Comparison of ENCODE assay signal across 22 cellular contexts in genomic region chrX:153435845-153436244, GRCh38. TPM values are rescaled to one million over a fixed set of nuclear protein-coding genes. Genes with fewer than 3 reads are reported as not detected.
DNase-seq lines count a peak whose midpoint lies in the region; FAIRE-seq and TF ChIP-seq lines count a peak whose summit lies in the region.
"Had no signal": no experiment of that assay in that cellular context is flagged by ENCODE, and none has a peak within 500 bp of the region (broad histone marks: within the 10 kb centered on the region; RNA-seq: fewer than 3 reads in every experiment).

No MANE protein-coding gene starts in this region.

- H3K27me3 ChIP-seq in astrocyte (ENCODE audit: insufficient read depth, low read length) (no peaks in the 10 kb centered on the region), osteoblast (ENCODE audit: insufficient read depth, low read length) (peaks cover 4% of the 10 kb centered on the region)

- no peaks in the 10 kb centered on the region for H3K9me3 Mint-ChIP-seq in astrocyte (ENCODE audit: unreplicated experiment)
- H3K9me3 Mint-ChIP-seq: CD4-positive, alpha-beta T cell; CD8-positive, alpha-beta T cell had no signal

- H3K4me1 Mint-ChIP-seq in astrocyte (ENCODE audit: low read depth, unreplicated experiment), result no peaks in the 10 kb centered on the region
- H3K4me1 Mint-ChIP-seq: B cell had no signal

- H3K36me3 ChIP-seq in HEK293 (ENCODE audit: control insufficient read depth in 2 of 2, insufficient read depth in 1 of 2, low read length in 2 of 2) (no peaks in the 10 kb centered on the region), astrocyte (ENCODE audit: insufficient read depth, low read length) (no peaks in the 10 kb centered on the region), osteoblast (ENCODE audit: insufficient read depth, low read length) (no peaks in the 10 kb centered on the region)
- H3K36me3 ChIP-seq: BLaER1 treated with 17β-estradiol and CSF1 and Interleukin-3, amounts not matched to agents 10 nM and 100 nM had no signal

- H2AFZ ChIP-seq in astrocyte (ENCODE audit: low read depth, low read length) (no peak overlapping the region), osteoblast (ENCODE audit: low read length) (no peak overlapping the region)

- POLR2A ChIA-PET in HEK293 (lab: Yijun Ruan, JAX), result no interaction called here

- no peaks in the 10 kb centered on the region for H3K79me2 ChIP-seq in astrocyte (ENCODE audit: insufficient read depth, low read length)
- no peaks in the 10 kb centered on the region for H3K79me2 ChIP-seq in osteoblast (ENCODE audit: insufficient read depth, low read length)

- H3K4me2 ChIP-seq in astrocyte (ENCODE audit: low read length), result no peak overlapping the region
- H3K4me2 ChIP-seq in osteoblast (ENCODE audit: insufficient read depth, low read length), result no peak overlapping the region
- H3K4me2 ChIP-seq: A549; BLaER1 treated with 17β-estradiol and CSF1 and Interleukin-3, amounts not matched to agents 10 nM and 100 nM had no signal

- H3K9ac ChIP-seq in astrocyte (ENCODE audit: low read length), result no peak overlapping the region
- H3K9ac ChIP-seq: BLaER1 treated with 17β-estradiol and CSF1 and Interleukin-3, amounts not matched to agents 10 nM and 100 nM had no signal

- DNase-seq in astrocyte (ENCODE audit: low read depth), result no peak
- peak; percentile 58 for DNase-seq in osteoblast (ENCODE audit: insufficient read length, low spot score, missing footprints)
- DNase-seq in UCSD-AML1 (lab: John Stamatoyannopoulos, UW; ENCODE audit: unreplicated experiment), result no peak
- DNase-seq in activated T-cell treated with anti-CD3 and anti-CD28 coated beads, Interleukin-2, amount 50 U/mL, for 48 hours, result no peak
- DNase-seq: AML-193; Caco-2; Calu3; CD4-positive, alpha-beta T cell; CD8-positive, alpha-beta T cell; DMS79 treated with DMSO at 0.1 percent for 48 hours; GF-D8 had no signal

- TF ChIP-seq CTCF in HEK293 (tag by site-specific recombination; IDR thresholded peaks at IDR 0.05) (no peak), astrocyte (IDR thresholded peaks at IDR 0.05; ENCODE audit: insufficient read depth, low read depth, low read length) (no peak), osteoblast (IDR thresholded peaks at IDR 0.05; ENCODE audit: extremely low read depth, low read depth, low read length) (no peak)

- H3K36me3 Mint-ChIP-seq in astrocyte (ENCODE audit: low read depth, unreplicated experiment), result no peaks in the 10 kb centered on the region
- H3K36me3 Mint-ChIP-seq: CD8-positive, alpha-beta T cell had no signal

- H3K27me3 Mint-ChIP-seq in astrocyte (ENCODE audit: low read depth, unreplicated experiment), result peaks cover 5% of the 10 kb centered on the region

- H3K27ac Mint-ChIP-seq in astrocyte (ENCODE audit: unreplicated experiment), result no peak overlapping the region
- H3K27ac Mint-ChIP-seq: B cell; CD4-positive, alpha-beta T cell; CD8-positive, alpha-beta T cell had no signal

- H3K27ac ChIP-seq in HEK293 (ENCODE audit: extremely low read depth, low read depth, low read length) (no peak overlapping the region), astrocyte (ENCODE audit: low read depth, low read length) (no peak overlapping the region), osteoblast (ENCODE audit: low read depth, low read length) (no peak overlapping the region)
- H3K27ac ChIP-seq: 22Rv1; A549; BLaER1 treated with 17β-estradiol and CSF1 and Interleukin-3, amounts not matched to agents 10 nM and 100 nM; C4-2B had no signal

- no peak overlapping the region for H3K4me3 Mint-ChIP-seq in astrocyte (ENCODE audit: unreplicated experiment)
- H3K4me3 Mint-ChIP-seq: B cell; CD4-positive, alpha-beta T cell; CD8-positive, alpha-beta T cell had no signal

- no peaks in the 10 kb centered on the region for H3K4me1 ChIP-seq in HEK293 (ENCODE audit: control insufficient read depth, insufficient read depth, low read length)
- H3K4me1 ChIP-seq in astrocyte (ENCODE audit: insufficient read depth, low read length), result no peaks in the 10 kb centered on the region
- H3K4me1 ChIP-seq in osteoblast (ENCODE audit: insufficient read depth, low read length), result no peaks in the 10 kb centered on the region
- H3K4me1 ChIP-seq: A549; BLaER1 treated with 17β-estradiol and CSF1 and Interleukin-3, amounts not matched to agents 10 nM and 100 nM; Caco-2 had no signal

- CTCF ChIA-PET in HEK293 (lab: Yijun Ruan, JAX), result no interaction called here

- no peaks in the 10 kb centered on the region for H3K9me3 ChIP-seq in HEK293 (ENCODE audit: control insufficient read depth, insufficient read depth, low read depth, low read length)
- H3K9me3 ChIP-seq in astrocyte (ENCODE audit: insufficient read depth, low read depth, low read length), result no peaks in the 10 kb centered on the region
- no peaks in the 10 kb centered on the region for H3K9me3 ChIP-seq in osteoblast (ENCODE audit: low read depth, low read length)
- H3K9me3 ChIP-seq: Caco-2 had no signal

- FAIRE-seq in astrocyte (lab: Jason Lieb, UNC), result peak; percentile 20
- FAIRE-seq: A549, D721Med, G401.6, GM12891, GM19239 had no signal

- H3K4me3 ChIP-seq in HEK293 (ENCODE audit: low read depth, low read length), result no peak overlapping the region
- no peak overlapping the region for H3K4me3 ChIP-seq in astrocyte (ENCODE audit: insufficient read depth, low read depth, low read length)
- no peak overlapping the region for H3K4me3 ChIP-seq in osteoblast (ENCODE audit: insufficient read depth, low read length)
- H3K4me3 ChIP-seq: A549; BLaER1 treated with 17β-estradiol and CSF1 and Interleukin-3, amounts not matched to agents 10 nM and 100 nM had no signal

- no peaks in the 10 kb centered on the region for H4K20me1 ChIP-seq in astrocyte (ENCODE audit: insufficient read depth, low read length)
- H4K20me1 ChIP-seq in osteoblast (ENCODE audit: insufficient read depth, low read length), result no peaks in the 10 kb centered on the region
- H4K20me1 ChIP-seq: BLaER1 treated with 17β-estradiol and CSF1 and Interleukin-3, amounts not matched to agents 10 nM and 100 nM had no signal

TF ChIP-seq in HEK293, 187 proteins besides CTCF, POLR2A, EP300 and RAD21:
- TF ChIP-seq ZBTB44 (tag by site-specific recombination; IDR thresholded peaks at IDR 0.05) (no peak), ZNF549 (tag by site-specific recombination; IDR thresholded peaks at IDR 0.05) (no peak), ZNF10 (tag by site-specific recombination; IDR thresholded peaks at IDR 0.05) (peak; percentile 99), ZBTB21 (tag by site-specific recombination; IDR thresholded peaks at IDR 0.05) (no peak)

RNA-seq across cellular contexts. Expression of gene TREX2, which starts 10.0 kb away (rescaled TPM):
- total RNA-seq in astrocyte (0.36 TPM in 1 of 2 replicates, not detected in the other), osteoblast (3.3 and 3.5 TPM in 2 replicates)

RNA-seq across cellular contexts. Expression of gene ZFP92, which starts 24.6 kb away (rescaled TPM):
- 0.26 and 0.27 TPM in 2 replicates for total RNA-seq in astrocyte
- under 0.01 TPM in 1 of 2 replicates, not detected in the other for total RNA-seq in osteoblast

RNA-seq across cellular contexts. Expression of gene HAUS7, which starts 34.5 kb away (rescaled TPM):
- total RNA-seq in astrocyte (12.1 and 14.7 TPM in 2 replicates), osteoblast (8.3 and 14.1 TPM in 2 replicates)

RNA-seq across cellular contexts. Expression of gene PNMA6E, which starts 34.7 kb away (rescaled TPM):
- total RNA-seq in astrocyte, result not detected in 2 replicates
- not detected in 2 replicates for total RNA-seq in osteoblast
- total RNA-seq: A172; B cell; Caco-2; Calu3; CD4-positive, alpha-beta T cell; CD8-positive, alpha-beta T cell had no signal

RNA-seq across cellular contexts. Expression of gene BGN, which starts 58.9 kb away (rescaled TPM):
- total RNA-seq in astrocyte, result 50.0 and 87.7 TPM in 2 replicates
- 139 and 210 TPM in 2 replicates for total RNA-seq in osteoblast
- total RNA-seq: A172; B cell; Calu3; CD4-positive, alpha-beta T cell; CD8-positive, alpha-beta T cell had no signal
